2 cellular contexts compared by ENCODE assay signal in genomic region chr7:47544416-47544815, GRCh38.
TF ChIP-seq lines count a peak whose summit lies in the region.

No MANE protein-coding gene starts in this region.

TF ChIP-seq in A549, 52 proteins besides CTCF, POLR2A, EP300 and RAD21:
- TF ChIP-seq CBX8 (IDR thresholded peaks at IDR 0.05) (no peak), MYC (IDR thresholded peaks at IDR 0.05; ENCODE audit: borderline replicate concordance, low read length) (no peak), MAX (IDR thresholded peaks at IDR 0.05) (no peak), TP53 (CRISPR knock-in tag; IDR thresholded peaks at IDR 0.05) (no peak), POLR2AphosphoS2 (conservative IDR thresholded peaks at IDR 0.05; ENCODE audit: low read length) (no peak), MAZ (IDR thresholded peaks at IDR 0.05; ENCODE audit: borderline replicate concordance, low read depth, low read length) (no peak), HOXB5 (CRISPR knock-in tag; IDR thresholded peaks at IDR 0.05) (no peak), SREBF2 (IDR thresholded peaks at IDR 0.05) (no peak), SMC3 (IDR thresholded peaks at IDR 0.05) (no peak), ELK1 (IDR thresholded peaks at IDR 0.05; ENCODE audit: low read depth, low read length) (no peak), EHF (CRISPR knock-in tag; IDR thresholded peaks at IDR 0.05) (no peak), REST (IDR thresholded peaks at IDR 0.05) (no peak), HOXA7 (CRISPR knock-in tag; IDR thresholded peaks at IDR 0.05) (no peak), RCOR1 (IDR thresholded peaks at IDR 0.05; ENCODE audit: low read depth, low read length) (no peak), PHF8 (IDR thresholded peaks at IDR 0.05; ENCODE audit: borderline replicate concordance, low read depth) (no peak), ESRRA (IDR thresholded peaks at IDR 0.05; ENCODE audit: borderline replicate concordance, low read length) (no peak), FOSB (CRISPR knock-in tag; IDR thresholded peaks at IDR 0.05) (no peak), RNF2 (IDR thresholded peaks at IDR 0.05; ENCODE audit: borderline replicate concordance, low read depth) (no peak), HES2 (IDR thresholded peaks at IDR 0.05) (no peak), CEBPB (IDR thresholded peaks at IDR 0.05) (no peak)

TF ChIP-seq in IMR-90, 13 proteins besides CTCF, POLR2A, EP300 and RAD21:
- no peak for TF ChIP-seq MAZ (IDR thresholded peaks at IDR 0.05; ENCODE audit: borderline replicate concordance, low read depth, low read length)
- no peak for TF ChIP-seq NFE2L2 (IDR thresholded peaks at IDR 0.05; ENCODE audit: low read depth, low read length)
- TF ChIP-seq ELK1 (IDR thresholded peaks at IDR 0.05; ENCODE audit: borderline replicate concordance, low read depth, low read length), result no peak
- no peak for TF ChIP-seq FOS (IDR thresholded peaks at IDR 0.05; ENCODE audit: low read depth, low read length)
- no peak for TF ChIP-seq MXI1 (IDR thresholded peaks at IDR 0.05; ENCODE audit: borderline replicate concordance, low read depth, low read length)
- no peak for TF ChIP-seq BHLHE40 (IDR thresholded peaks at IDR 0.05; ENCODE audit: low read depth, low read length)
- TF ChIP-seq RCOR1 (IDR thresholded peaks at IDR 0.05; ENCODE audit: insufficient replicate concordance, low read length), result no peak
- TF ChIP-seq SMC3 (IDR thresholded peaks at IDR 0.05; ENCODE audit: low read depth, low read length), result no peak
- TF ChIP-seq MAFK (IDR thresholded peaks at IDR 0.05; ENCODE audit: low read depth, low read length), result no peak
- no peak for TF ChIP-seq RFX5 (IDR thresholded peaks at IDR 0.05; ENCODE audit: low read depth, low read length)
- no peak for TF ChIP-seq CEBPB (IDR thresholded peaks at IDR 0.05; ENCODE audit: low read depth, low read length)
- no peak for TF ChIP-seq CHD1 (IDR thresholded peaks at IDR 0.05; ENCODE audit: low read depth, low read length)
- TF ChIP-seq USF2 (IDR thresholded peaks at IDR 0.05; ENCODE audit: low read depth, low read length), result no peak
